ENCODE assay signal across 8 cellular contexts in genomic region chr15:76904461-76905012, GRCh38. TPM values are rescaled to one million over a fixed set of nuclear protein-coding genes. Genes with fewer than 3 reads are reported as not detected.
DNase-seq lines count a peak whose midpoint lies in the region; ATAC-seq and TF ChIP-seq lines count a peak whose summit lies in the region.

No MANE protein-coding gene starts in this region.

- peak; percentile 5 for ATAC-seq in GM19463 (IDR thresholded peaks at IDR 0.05; ENCODE audit: unreplicated experiment)
- ATAC-seq in HG03520 (IDR thresholded peaks at IDR 0.05; ENCODE audit: unreplicated experiment): no peak

- H3K27me3 Mint-ChIP-seq in activated CD4-positive, alpha-beta memory T cell treated with anti-CD3 and anti-CD28 coated beads for 36 hours: no peaks in the 10 kb centered on the region

- POLR2A ChIA-PET in activated CD4-positive, alpha-beta memory T cell treated with anti-CD3 and anti-CD28 coated beads for 36 hours (lab: Charles Lee): no interaction called here

- H3K9ac ChIP-seq in KMS-11: peak overlapping the region; percentile 83
- peak overlapping the region; percentile 38 for H3K9ac ChIP-seq in muscle layer of colon (ENCODE audit: low read length)

- no peak for TF ChIP-seq EP300 in transverse colon (IDR thresholded peaks at IDR 0.05; ENCODE audit: low read depth)

- H3K27me3 ChIP-seq in KMS-11 (ENCODE audit: insufficient read depth, low read depth): no peaks in the 10 kb centered on the region
- no peaks in the 10 kb centered on the region for H3K27me3 ChIP-seq in esophagus (ENCODE audit: control insufficient read depth in 1 of 2, insufficient read depth in 2 of 2, low read length in 2 of 2)
- no peaks in the 10 kb centered on the region for H3K27me3 ChIP-seq in muscle layer of colon (ENCODE audit: control insufficient read depth in 1 of 2, insufficient read depth in 2 of 2, low read length in 2 of 2)
- H3K27me3 ChIP-seq in transverse colon: no peaks in the 10 kb centered on the region

- H2AFZ ChIP-seq in KMS-11 (ENCODE audit: low read depth): peak overlapping the region; percentile 92

- DNase-seq in C1 segment of cervical spinal cord (lab: John Stamatoyannopoulos, UW): peak in 12 of 14 donors; percentile 10 to 69 (median 42)
- DNase-seq in activated CD4-positive, alpha-beta memory T cell treated with anti-CD3 and anti-CD28 coated beads for 36 hours: peak; percentile 37
- DNase-seq in transverse colon: peak; percentile 36

- H3K27ac ChIP-seq in KMS-11 (peak overlapping the region; percentile 33; the same call in 1 of the 2 replicates), esophagus (ENCODE audit: low read depth in 2 of 2, low read length in 1 of 2) (peak overlapping the region; percentile 85 to 86), muscle layer of colon (ENCODE audit: low read depth, low read length) (peak overlapping the region; percentile 86), transverse colon (peak overlapping the region; percentile 79 to 89 (median 86))

- CTCF ChIA-PET in activated CD4-positive, alpha-beta memory T cell treated with anti-CD3 and anti-CD28 coated beads for 36 hours (lab: Charles Lee): interaction anchor here (0.9 to 1.9 kb wide), 3 partner anchors 83 to 639 kb away, joined by 3 to 8 read pairs (median 5); no protein-coding TSS in a partner anchor

- no peak for TF ChIP-seq CTCF in KMS-11 (conservative IDR thresholded peaks at IDR 0.05; ENCODE audit: low read depth, low read length)
- no peak for TF ChIP-seq CTCF in transverse colon (IDR thresholded peaks at IDR 0.05)

- peak overlapping the region; percentile 83 for H3K27ac Mint-ChIP-seq in activated CD4-positive, alpha-beta memory T cell treated with anti-CD3 and anti-CD28 coated beads for 36 hours

- H3K4me3 Mint-ChIP-seq in activated CD4-positive, alpha-beta memory T cell treated with anti-CD3 and anti-CD28 coated beads for 36 hours: peak overlapping the region; percentile 91

- H3K79me2 ChIP-seq in KMS-11 (ENCODE audit: insufficient read depth, low read depth): peaks cover 7% of the 10 kb centered on the region; the same call in 1 of the 2 replicates

- whole genome bisulfite sequencing in esophagus, 2 donors: 1 to 2% methylated on average over 29 of the region's 29 CpGs
- WGBS in transverse colon (ENCODE audit: low coverage in 1 of 2), 2 donors: 2% methylated on average over 26 of the region's 29 CpGs; no CpG with 5 or more reads in 1 of the 2 donors

- H3K4me3 ChIP-seq in KMS-11 (IDR thresholded peaks at IDR 0.05; ENCODE audit: insufficient read depth, low read depth, low read length) (no peak overlapping the region), esophagus (ENCODE audit: low read depth in 1 of 2, low read length in 2 of 2) (peak overlapping the region; percentile 74 to 93), muscle layer of colon (ENCODE audit: low read depth in 1 of 2, low read length in 2 of 2) (peak overlapping the region; percentile 87 to 98), transverse colon (peak overlapping the region; percentile 59 to 94 (median 66))

- peaks cover 31% of the 10 kb centered on the region for H3K4me1 Mint-ChIP-seq in activated CD4-positive, alpha-beta memory T cell treated with anti-CD3 and anti-CD28 coated beads for 36 hours (ENCODE audit: low read depth)

- in situ Hi-C loops in transverse colon (cut with MboI; ENCODE audit: low pct_ligation_motif_present in 1 of 4, low pct_unique_long_range_greater_than_20kb in 1 of 4, low sequenced_read_pairs in 3 of 4): no loop called here

- H3K9me3 ChIP-seq in esophagus (ENCODE audit: control insufficient read depth in 2 of 2, insufficient read depth in 1 of 2, low read depth in 1 of 2, low read length in 1 of 2): no peaks in the 10 kb centered on the region
- H3K9me3 ChIP-seq in muscle layer of colon (ENCODE audit: low read length): no peaks in the 10 kb centered on the region
- H3K9me3 ChIP-seq in transverse colon: no peaks in the 10 kb centered on the region

- H3K4me1 ChIP-seq in KMS-11 (ENCODE audit: low read depth, poor library complexity, severe bottlenecking) (peaks cover 30% of the 10 kb centered on the region), esophagus (ENCODE audit: control insufficient read depth in 2 of 2, insufficient read depth in 2 of 2, low read length in 1 of 2) (peaks cover 0 to 2% of the 10 kb centered on the region in 2 donors), muscle layer of colon (ENCODE audit: insufficient read depth, low read length) (peaks cover 18% of the 10 kb centered on the region), transverse colon (peaks cover 8 to 24% (median 22%) of the 10 kb centered on the region in 4 donors)

- H4K20me1 ChIP-seq in KMS-11 (ENCODE audit: insufficient read depth): no peaks in the 10 kb centered on the region

- no peaks in the 10 kb centered on the region for H3K36me3 ChIP-seq in KMS-11 (ENCODE audit: insufficient read depth)
- H3K36me3 ChIP-seq in esophagus (ENCODE audit: control insufficient read depth in 2 of 2, insufficient read depth in 2 of 2, low read length in 1 of 2): no peaks in the 10 kb centered on the region
- no peaks in the 10 kb centered on the region for H3K36me3 ChIP-seq in muscle layer of colon (ENCODE audit: insufficient read depth, low read length)
- no peaks in the 10 kb centered on the region for H3K36me3 ChIP-seq in transverse colon

- intact Hi-C loops in activated CD4-positive, alpha-beta memory T cell treated with anti-CD3 and anti-CD28 coated beads for 36 hours (cut with micrococcal nuclease): loop anchor here (1.0 to 10.0 kb wide), 3 partner anchors 27 to 590 kb away; partner anchors contain the start of gene RCN2
- intact Hi-C loops in transverse colon (cut with DNase I; ENCODE audit: low total_unique reads): no loop called here

- peak overlapping the region; percentile 97 for H3K4me2 ChIP-seq in KMS-11

- peaks cover 2% of the 10 kb centered on the region for H3K36me3 Mint-ChIP-seq in activated CD4-positive, alpha-beta memory T cell treated with anti-CD3 and anti-CD28 coated beads for 36 hours

- no peaks in the 10 kb centered on the region for H3K9me3 Mint-ChIP-seq in activated CD4-positive, alpha-beta memory T cell treated with anti-CD3 and anti-CD28 coated beads for 36 hours

- TF ChIP-seq POLR2A in transverse colon (IDR thresholded peaks at IDR 0.05): no peak

RNA-seq across cellular contexts. Expression of gene SCAPER, which starts 0.6 kb away (rescaled TPM):
- 10 to 100 TPM; 21.5 to 22.9 TPM for total RNA-seq in activated CD4-positive, alpha-beta memory T cell treated with anti-CD3 and anti-CD28 coated beads for 36 hours
- 1 to 10 TPM; 4.3 to 6.1 TPM for polyA plus RNA-seq in esophagus
- 100 to 1,000 TPM in 1 of 4 donors, 10 to 100 TPM in 3; 31.8 to 121 (median 48.7) TPM for total RNA-seq in transverse colon

RNA-seq across cellular contexts. Expression of gene RCN2, which starts 27.0 kb away (rescaled TPM):
- total RNA-seq in activated CD4-positive, alpha-beta memory T cell treated with anti-CD3 and anti-CD28 coated beads for 36 hours: 10 to 100 TPM; 27.0 to 27.6 TPM
- polyA plus RNA-seq in esophagus: 10 to 100 TPM; 17.3 to 27.1 TPM
- total RNA-seq in transverse colon: 10 to 100 TPM; 12.7 to 34.3 (median 18.5) TPM

Comparison
In these comparisons a context has a peak if more than half of its experiments do, and no peak if none do; other contexts are left out.
1. H3K27ac ChIP-seq: peak in every context shown above with its lines; median percentile 86 in muscle layer of colon; 86 in transverse colon; 86 in esophagus; 33 in KMS-11.